1 cellular context compared by ENCODE assay signal in the genomic region with DNA sequence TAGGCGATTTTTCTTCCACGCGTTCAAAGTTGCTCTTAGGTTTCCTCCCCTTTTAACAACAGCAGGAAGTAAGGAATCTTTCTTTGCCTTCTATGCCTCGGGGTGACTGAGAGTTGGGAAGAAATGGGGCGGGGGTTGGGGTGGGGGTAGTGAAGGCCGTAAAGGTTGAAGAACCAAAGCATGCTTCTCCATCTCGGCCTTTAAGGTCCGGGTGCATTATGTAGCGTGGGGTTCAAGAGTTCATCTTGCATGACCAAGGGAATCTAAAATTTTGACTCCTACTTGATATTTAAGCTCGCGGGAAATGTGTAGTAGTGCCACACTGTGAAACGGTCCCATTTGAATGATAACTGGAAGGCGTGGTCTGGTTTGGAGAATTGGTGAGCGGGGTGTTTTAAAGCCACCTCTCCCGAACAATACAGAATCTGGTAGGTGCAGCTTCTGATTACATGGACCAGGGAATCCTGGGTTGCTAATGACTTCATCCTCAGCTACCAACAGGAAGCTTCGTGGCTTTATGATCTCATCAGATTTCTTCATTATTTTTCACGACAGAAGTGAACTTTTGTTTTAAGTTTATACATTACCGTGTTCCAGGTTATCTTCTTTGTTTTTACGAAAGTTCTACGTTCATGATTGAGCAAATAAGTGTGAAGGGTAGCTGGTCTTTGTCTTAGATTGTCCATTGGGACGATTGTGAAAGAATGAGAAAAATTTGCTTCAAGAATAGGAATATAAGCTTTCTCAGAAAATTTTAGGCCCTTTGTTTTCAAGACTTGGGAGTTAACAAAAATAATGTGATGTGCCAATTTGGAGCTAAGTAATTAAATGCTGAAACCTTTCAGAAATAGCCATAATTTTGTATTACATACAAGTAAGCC.
A peak's percentile ranks its signal among the peaks of the same experiment; 100 is the strongest.
TF ChIP-seq lines count a peak whose summit lies in the region.

No MANE protein-coding gene starts in this region.

TF ChIP-seq in IMR-90, 13 proteins besides CTCF, POLR2A, EP300 and RAD21:
- 0 out of 2 replicates have a peak, but pooled peaks have one; percentile 29 for TF ChIP-seq MXI1 (IDR thresholded peaks at IDR 0.05; ENCODE audit: borderline replicate concordance, low read depth, low read length)
- TF ChIP-seq, protein P1, sequence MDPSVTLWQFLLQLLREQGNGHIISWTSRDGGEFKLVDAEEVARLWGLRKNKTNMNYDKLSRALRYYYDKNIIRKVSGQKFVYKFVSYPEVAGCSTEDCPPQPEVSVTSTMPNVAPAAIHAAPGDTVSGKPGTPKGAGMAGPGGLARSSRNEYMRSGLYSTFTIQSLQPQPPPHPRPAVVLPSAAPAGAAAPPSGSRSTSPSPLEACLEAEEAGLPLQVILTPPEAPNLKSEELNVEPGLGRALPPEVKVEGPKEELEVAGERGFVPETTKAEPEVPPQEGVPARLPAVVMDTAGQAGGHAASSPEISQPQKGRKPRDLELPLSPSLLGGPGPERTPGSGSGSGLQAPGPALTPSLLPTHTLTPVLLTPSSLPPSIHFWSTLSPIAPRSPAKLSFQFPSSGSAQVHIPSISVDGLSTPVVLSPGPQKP (IDR thresholded peaks at IDR 0.05; ENCODE audit: borderline replicate concordance, low read depth, low read length): no peak
- TF ChIP-seq CEBPB (IDR thresholded peaks at IDR 0.05; ENCODE audit: low read depth, low read length): peak; percentile 49
